20 cellular contexts compared by ENCODE assay signal in the genomic region with DNA sequence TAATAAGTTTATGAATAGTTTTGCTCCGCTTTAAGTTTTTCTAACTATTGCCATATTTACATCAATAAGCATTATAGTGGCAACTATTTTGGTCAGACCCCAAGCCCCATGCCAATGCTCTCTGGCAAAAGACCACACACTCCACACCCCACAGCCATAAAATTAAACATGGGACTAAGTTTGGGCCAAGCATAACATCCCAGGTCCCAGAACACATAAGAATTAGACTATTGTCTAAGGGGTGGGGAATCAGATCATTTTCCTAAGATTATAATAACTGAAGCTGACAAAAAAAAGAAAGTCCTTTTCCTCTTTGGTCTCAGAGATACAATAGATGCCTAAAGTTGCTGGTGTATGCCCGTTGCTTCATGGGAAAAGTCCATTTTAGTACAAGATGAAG. TPM values are rescaled to one million over a fixed set of nuclear protein-coding genes. Genes with fewer than 3 reads are reported as not detected.
A peak's percentile ranks its signal among the peaks of the same experiment; 100 is the strongest.
DNase-seq lines count a peak whose midpoint lies in the region; ATAC-seq, FAIRE-seq and TF ChIP-seq lines count a peak whose summit lies in the region.
"Had no signal": no experiment of that assay in that cellular context is flagged by ENCODE, and none has a peak within 500 bp of the region (broad histone marks: within the 10 kb centered on the region; RNA-seq: fewer than 3 reads in every experiment).

No MANE protein-coding gene starts in this region.

- peaks cover 12% of the 10 kb centered on the region for H3K9me3 Mint-ChIP-seq in chondrocyte (ENCODE audit: low read depth)
- H3K9me3 Mint-ChIP-seq: CD4-positive, alpha-beta memory T cell had no signal

- peaks cover 6% of the 10 kb centered on the region for H3K36me3 Mint-ChIP-seq in chondrocyte (ENCODE audit: low read depth)
- peaks cover 2% of the 10 kb centered on the region for H3K36me3 Mint-ChIP-seq in T-helper 17 cell (ENCODE audit: low read depth)

- ATAC-seq in Right ventricle myocardium inferior (no peak), T-helper 17 cell (no peak)

- peak overlapping the region; percentile 78 for H3K4me2 ChIP-seq in endothelial cell of umbilical vein (ENCODE audit: insufficient read depth, low read length)

- H3K9ac ChIP-seq in endothelial cell of umbilical vein (replicated peaks; ENCODE audit: extremely low read depth, insufficient read depth, low read length): no peak overlapping the region

- H3K4me1 Mint-ChIP-seq in chondrocyte (ENCODE audit: low read depth) (peaks cover 22% of the 10 kb centered on the region), T-helper 17 cell (peaks cover 3% of the 10 kb centered on the region)

- H3K9me3 ChIP-seq in left ventricle myocardium inferior (replicated peaks) (peaks cover 14% of the 10 kb centered on the region), endothelial cell of umbilical vein (replicated peaks; ENCODE audit: control insufficient read depth, insufficient read depth, low read length) (no peaks in the 10 kb centered on the region), T-helper 17 cell (ENCODE audit: control insufficient read depth, low read length, poor library complexity, severe bottlenecking) (no peaks in the 10 kb centered on the region)

- POLR2A ChIA-PET in endothelial cell of umbilical vein (lab: Charles Lee): no interaction called here

- H3K79me2 ChIP-seq in endothelial cell of umbilical vein (ENCODE audit: control insufficient read depth, insufficient read depth, low read length): no peaks in the 10 kb centered on the region

- CTCF ChIA-PET in endothelial cell of umbilical vein (lab: Charles Lee): interaction anchor here (1.8 to 2.4 kb wide), 3 partner anchors 9 to 83 kb away, joined by 4 to 13 read pairs (median 6); no protein-coding TSS in a partner anchor

- dilution Hi-C loops in endothelial cell of umbilical vein (cut with MboI; ENCODE audit: extremely low pct_ligation_motif_present, low sequenced_read_pairs): no loop called here

- no peaks in the 10 kb centered on the region for H4K20me1 ChIP-seq in endothelial cell of umbilical vein (replicated peaks; ENCODE audit: control insufficient read depth, extremely low read depth, insufficient read depth, low read length)

- H3K27me3 ChIP-seq in left ventricle myocardium inferior (ENCODE audit: low read depth) (no peaks in the 10 kb centered on the region), endothelial cell of umbilical vein (ENCODE audit: control insufficient read depth in 2 of 2, insufficient read depth in 2 of 2, low read length in 2 of 2) (no peaks in the 10 kb centered on the region)

- H3K27me3 Mint-ChIP-seq in chondrocyte (ENCODE audit: low read depth) (no peaks in the 10 kb centered on the region), T-helper 17 cell (no peaks in the 10 kb centered on the region)
- H3K27me3 Mint-ChIP-seq: CD4-positive, alpha-beta memory T cell had no signal

- H3K4me3 Mint-ChIP-seq in chondrocyte (ENCODE audit: unreplicated experiment): no peak overlapping the region
- H3K4me3 Mint-ChIP-seq in T-helper 17 cell: no peak overlapping the region
- H3K4me3 Mint-ChIP-seq: CD4-positive, alpha-beta memory T cell had no signal

- DNase-seq in left ventricle myocardium inferior: no peak
- DNase-seq in Right ventricle myocardium inferior (ENCODE audit: missing footprints): no peak
- DNase-seq in SK-MEL-5 (ENCODE audit: low read depth, low spot score): peak; percentile 15
- DNase-seq in endothelial cell of umbilical vein (ENCODE audit: low read depth, low spot score): no peak
- DNase-seq in chondrocyte (ENCODE audit: low spot score): no peak
- DNase-seq in T-helper 17 cell: no peak
- no peak for DNase-seq in hypothalamus (lab: John Stamatoyannopoulos, UW)
- DNase-seq: 8988T; C1 segment of cervical spinal cord; Calu3; CD4-positive, alpha-beta memory T cell; COR-L47; DMS53; DMS79 treated with DMSO at 0.1 percent for 48 hours; GF-D8; H7; HCEC 1CT had no signal

- H3K9me1 ChIP-seq in endothelial cell of umbilical vein (replicated peaks; ENCODE audit: control insufficient read depth, extremely low read depth, insufficient read depth, low read length): peaks cover 2% of the 10 kb centered on the region

- TF ChIP-seq CTCF in left ventricle myocardium inferior (IDR thresholded peaks at IDR 0.05; ENCODE audit: borderline replicate concordance) (no peak), endothelial cell of umbilical vein (IDR thresholded peaks at IDR 0.05; ENCODE audit: extremely low read depth in 1 of 2, insufficient read depth in 1 of 2, low read depth in 1 of 2, low read length in 2 of 2) (no peak), chondrocyte (IDR thresholded peaks at IDR 0.05) (no peak)

- H3K27ac Mint-ChIP-seq in chondrocyte (ENCODE audit: unreplicated experiment): no peak overlapping the region
- H3K27ac Mint-ChIP-seq in T-helper 17 cell: no peak overlapping the region
- H3K27ac Mint-ChIP-seq: CD4-positive, alpha-beta memory T cell had no signal

- intact Hi-C loops in left ventricle myocardium inferior (cut with micrococcal nuclease) (no loop called here), Right ventricle myocardium inferior (cut with DNase I) (no loop called here), endothelial cell of umbilical vein (cut with micrococcal nuclease) (loop anchor here (5.0 kb wide), 1 partner anchor 398 kb away; no protein-coding TSS in a partner anchor)

- in situ Hi-C loops in SK-MEL-5 (cut with HindIII; ENCODE audit: low pct_unique_long_range_greater_than_20kb, low sequenced_read_pairs): no loop called here

- FAIRE-seq in endothelial cell of umbilical vein (lab: Jason Lieb, UNC): no peak
- FAIRE-seq: GM12891, GM18507, H1 had no signal

- BruUV-seq in endothelial cell of umbilical vein (replicated peaks; lab: Mats Ljungman, UMichigan): no TSS peak

- H3K36me3 ChIP-seq in left ventricle myocardium inferior: no peaks in the 10 kb centered on the region
- H3K36me3 ChIP-seq in endothelial cell of umbilical vein (ENCODE audit: control insufficient read depth in 2 of 2, extremely low read depth in 1 of 2, insufficient read depth in 2 of 2, low read length in 2 of 2): no peaks in the 10 kb centered on the region

- no peak for TF ChIP-seq POLR2A in endothelial cell of umbilical vein (IDR thresholded peaks at IDR 0.05; ENCODE audit: low read depth, low read length)

- H3K4me1 ChIP-seq in left ventricle myocardium inferior: peaks cover 60% of the 10 kb centered on the region
- H3K4me1 ChIP-seq in endothelial cell of umbilical vein (ENCODE audit: control insufficient read depth, extremely low read depth, insufficient read depth, low read length): peaks cover 38% of the 10 kb centered on the region

- H2AFZ ChIP-seq in endothelial cell of umbilical vein (ENCODE audit: low read depth, low read length): no peak overlapping the region

- H3K27ac ChIP-seq in left ventricle myocardium inferior (replicated peaks) (peak overlapping the region; percentile 56), endothelial cell of umbilical vein (ENCODE audit: insufficient read depth, low read depth, low read length) (no peak overlapping the region)

- H3K4me3 ChIP-seq in left ventricle myocardium inferior: no peak overlapping the region
- no peak overlapping the region for H3K4me3 ChIP-seq in endothelial cell of umbilical vein (replicated peaks in 1 of 3; ENCODE audit: insufficient read depth in 1 of 3, low read depth in 1 of 3, low read length in 3 of 3)

TF ChIP-seq in endothelial cell of umbilical vein, 7 proteins besides CTCF, POLR2A, EP300 and RAD21:
- TF ChIP-seq MYC (IDR thresholded peaks at IDR 0.05; ENCODE audit: low read depth, low read length): no peak
- TF ChIP-seq GATA2 (IDR thresholded peaks at IDR 0.05; ENCODE audit: insufficient read depth, insufficient read length, low read depth, low read length): no peak
- no peak for TF ChIP-seq EZH2 (IDR thresholded peaks at IDR 0.05; ENCODE audit: borderline replicate concordance, low read depth, low read length, severe bottlenecking)
- no peak for TF ChIP-seq JUN (IDR thresholded peaks at IDR 0.05; ENCODE audit: borderline replicate concordance, insufficient read depth, insufficient read length, low read depth)
- no peak for TF ChIP-seq FOS (IDR thresholded peaks at IDR 0.05; ENCODE audit: borderline replicate concordance, insufficient read depth, low read length)
- no peak for TF ChIP-seq POLR2AphosphoS5 (IDR thresholded peaks at IDR 0.05; ENCODE audit: insufficient read depth, low read depth, low read length)
- TF ChIP-seq, protein P1, sequence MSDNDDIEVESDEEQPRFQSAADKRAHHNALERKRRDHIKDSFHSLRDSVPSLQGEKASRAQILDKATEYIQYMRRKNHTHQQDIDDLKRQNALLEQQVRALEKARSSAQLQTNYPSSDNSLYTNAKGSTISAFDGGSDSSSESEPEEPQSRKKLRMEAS (IDR thresholded peaks at IDR 0.05; ENCODE audit: insufficient read depth, insufficient read length): no peak
TF ChIP-seq in endothelial cell of umbilical vein: peak in this region for 0.

RNA-seq across cellular contexts. Expression of a gene that starts 46.3 kb away (rescaled TPM):
- total RNA-seq in left ventricle myocardium inferior (139 TPM), Right ventricle myocardium inferior (117 TPM), endothelial cell of umbilical vein (23.6 and 34.8 TPM in 2 replicates), chondrocyte (25.6 to 32.2 TPM (median 31.6 TPM) in 3 replicates), T-helper 17 cell (10 to 100 TPM; 14.6 to 17.3 TPM)
- total RNA-seq in SK-MEL-5 (2014; rRNA removed; shearing (Covaris generic)): 20.0 and 21.8 TPM in 2 replicates
- 16.9 and 25.2 TPM in 2 replicates for polyA plus RNA-seq in SK-MEL-5 (2015; cell fraction: cytosol; rRNA removed)
- 20.0 and 29.5 TPM in 2 replicates for polyA plus RNA-seq in SK-MEL-5 (2015; cell fraction: nucleus; rRNA removed)
- 9.0 and 10.8 TPM in 2 replicates for polyA plus RNA-seq in endothelial cell of umbilical vein
- 8.9 and 9.1 TPM in 2 replicates for polyA plus RNA-seq in endothelial cell of umbilical vein (2011; cell fraction: cytosol; rRNA removed)
- 17.6 and 18.4 TPM in 2 replicates for polyA plus RNA-seq in endothelial cell of umbilical vein (2011; cell fraction: nucleus; rRNA removed)
- polyA plus RNA-seq in endothelial cell of umbilical vein (2012): 17.8 and 19.3 TPM in 2 replicates
- 33.5 and 36.4 TPM in 2 replicates for polyA minus RNA-seq in endothelial cell of umbilical vein
- polyA minus RNA-seq in endothelial cell of umbilical vein (2011; cell fraction: cytosol; rRNA and poly(A)+ RNA removed): 15.7 TPM
- polyA minus RNA-seq in endothelial cell of umbilical vein (2011; cell fraction: nucleus; rRNA and poly(A)+ RNA removed): 44.0 and 54.7 TPM in 2 replicates
